ENCODE assay signal across 8 cellular contexts in genomic region chr12:2395352-2395977, GRCh38.
DNase-seq lines count a peak whose midpoint lies in the region; ATAC-seq and TF ChIP-seq lines count a peak whose summit lies in the region.

No MANE protein-coding gene starts in this region.

- TF ChIP-seq CTCF in C4-2B (conservative IDR thresholded peaks at IDR 0.05) (peak; percentile 98), GM23338 (conservative IDR thresholded peaks at IDR 0.05; ENCODE audit: low read depth in 2 of 2) (peak; percentile 79 to 97), RWPE2 (IDR thresholded peaks at IDR 0.05; ENCODE audit: poor library complexity, severe bottlenecking) (peak; percentile 91)

- no peaks in the 10 kb centered on the region for H3K27me3 ChIP-seq in GM23338 (ENCODE audit: insufficient read depth)
- H3K27me3 ChIP-seq in RWPE2 (ENCODE audit: insufficient read depth, poor library complexity, severe bottlenecking): no peaks in the 10 kb centered on the region

- ATAC-seq in GM23338 (peak; percentile 89), RWPE2 (ENCODE audit: low read depth) (no peak), HG02588 (IDR thresholded peaks at IDR 0.05; ENCODE audit: unreplicated experiment) (no peak)
- no peak for ATAC-seq in stimulated activated naive CD8-positive, alpha-beta T cell treated with anti-CD3 and anti-CD28 coated beads, Interleukin-15, amount 100 ng/mL, for 72 hours

- peaks cover 6% of the 10 kb centered on the region for H3K27me3 Mint-ChIP-seq in GM23338 (ENCODE audit: insufficient read depth, low read depth, poor library complexity)
- H3K27me3 Mint-ChIP-seq in stimulated activated naive CD8-positive, alpha-beta T cell treated with anti-CD3 and anti-CD28 coated beads, Interleukin-15, amount 100 ng/mL, for 72 hours: peaks cover 13% of the 10 kb centered on the region

- no peaks in the 10 kb centered on the region for H3F3A ChIP-seq in GM23338 (replicated peaks; ENCODE audit: low read depth)

- no peak overlapping the region for H3K4me3 Mint-ChIP-seq in GM23338
- H3K4me3 Mint-ChIP-seq in stimulated activated naive CD8-positive, alpha-beta T cell treated with anti-CD3 and anti-CD28 coated beads, Interleukin-15, amount 100 ng/mL, for 72 hours: no peak overlapping the region

- H3K27ac Mint-ChIP-seq in GM23338: peak overlapping the region; percentile 78; the same call in 1 of the 2 replicates
- no peak overlapping the region for H3K27ac Mint-ChIP-seq in stimulated activated naive CD8-positive, alpha-beta T cell treated with anti-CD3 and anti-CD28 coated beads, Interleukin-15, amount 100 ng/mL, for 72 hours

- no peaks in the 10 kb centered on the region for H4K20me1 ChIP-seq in GM23338 (replicated peaks; ENCODE audit: insufficient read depth)

- peaks cover 7% of the 10 kb centered on the region; the same call in 1 of the 3 replicates for H3K4me1 Mint-ChIP-seq in GM23338
- H3K4me1 Mint-ChIP-seq in stimulated activated naive CD8-positive, alpha-beta T cell treated with anti-CD3 and anti-CD28 coated beads, Interleukin-15, amount 100 ng/mL, for 72 hours: no peaks in the 10 kb centered on the region

- H3K4me1 ChIP-seq in GM23338 (ENCODE audit: insufficient read depth) (no peaks in the 10 kb centered on the region), RWPE2 (ENCODE audit: insufficient read depth, poor library complexity, severe bottlenecking) (no peaks in the 10 kb centered on the region)

- H3K9me3 Mint-ChIP-seq in GM23338: no peaks in the 10 kb centered on the region
- no peaks in the 10 kb centered on the region for H3K9me3 Mint-ChIP-seq in stimulated activated naive CD8-positive, alpha-beta T cell treated with anti-CD3 and anti-CD28 coated beads, Interleukin-15, amount 100 ng/mL, for 72 hours

- H3K9me3 ChIP-seq in RWPE2 (ENCODE audit: severe bottlenecking): no peaks in the 10 kb centered on the region

- no peak overlapping the region for H2AFZ ChIP-seq in GM23338

- H3K36me3 Mint-ChIP-seq in GM23338 (ENCODE audit: low read depth): no peaks in the 10 kb centered on the region; the same call in 2 of the 3 replicates

- H3K9me2 ChIP-seq in GM23338 (ENCODE audit: insufficient read depth): no peaks in the 10 kb centered on the region

- no peaks in the 10 kb centered on the region for H3K36me3 ChIP-seq in GM23338 (ENCODE audit: insufficient read depth)
- no peaks in the 10 kb centered on the region for H3K36me3 ChIP-seq in RWPE2 (ENCODE audit: low read depth)

- H3K27ac ChIP-seq in C4-2B: no peak overlapping the region
- no peak overlapping the region for H3K27ac ChIP-seq in GM23338 (ENCODE audit: low read depth)
- no peak overlapping the region for H3K27ac ChIP-seq in RWPE2 (ENCODE audit: poor library complexity, severe bottlenecking)

- in situ Hi-C loops in T47D (cut with HindIII; ENCODE audit: low pct_unique_long_range_greater_than_20kb, low sequenced_read_pairs): no loop called here

- no peaks in the 10 kb centered on the region for H3K79me2 ChIP-seq in GM23338 (replicated peaks; ENCODE audit: insufficient read depth)

- H3K4me2 ChIP-seq in GM23338: no peak overlapping the region

- DNase-seq in GM23338 (ENCODE audit: low spot score): peak; percentile 84
- DNase-seq in RWPE2 (ENCODE audit: low spot score): peak; percentile 45
- DNase-seq in T47D (ENCODE audit: low read depth in 1 of 2, low spot score in 1 of 2): peak; percentile 33 to 62
- peak; percentile 84 for DNase-seq in left kidney (ENCODE audit: low read depth, low spot score)
- DNase-seq in stimulated activated naive CD8-positive, alpha-beta T cell treated with anti-CD3 and anti-CD28 coated beads, Interleukin-15, amount 100 ng/mL, for 72 hours: peak; percentile 20 to 29
- no peak for DNase-seq in DMS79 treated with DMSO at 0.1 percent for 48 hours (lab: John Stamatoyannopoulos, UW)

- no peak overlapping the region for H3K4me3 ChIP-seq in GM23338
- H3K4me3 ChIP-seq in RWPE2 (ENCODE audit: severe bottlenecking): no peak overlapping the region

TF ChIP-seq in GM23338, 12 proteins besides CTCF, POLR2A, EP300 and RAD21 (continues in another document):
- TF ChIP-seq ZNF462 (CRISPR knock-in tag; IDR thresholded peaks at IDR 0.05) (no peak), EZH2phosphoT487 (IDR thresholded peaks at IDR 0.05; ENCODE audit: unreplicated experiment) (no peak), ZNF114 (CRISPR knock-in tag; IDR thresholded peaks at IDR 0.05) (peak; percentile 16; the same call in 1 of the 2 replicates), REST (IDR thresholded peaks at IDR 0.05; ENCODE audit: unreplicated experiment) (no peak), POLR2AphosphoS5 (IDR thresholded peaks at IDR 0.05; ENCODE audit: low read depth) (no peak), STAT1 (IDR thresholded peaks at IDR 0.05; ENCODE audit: unreplicated experiment) (no peak)
